In the genomic region with DNA sequence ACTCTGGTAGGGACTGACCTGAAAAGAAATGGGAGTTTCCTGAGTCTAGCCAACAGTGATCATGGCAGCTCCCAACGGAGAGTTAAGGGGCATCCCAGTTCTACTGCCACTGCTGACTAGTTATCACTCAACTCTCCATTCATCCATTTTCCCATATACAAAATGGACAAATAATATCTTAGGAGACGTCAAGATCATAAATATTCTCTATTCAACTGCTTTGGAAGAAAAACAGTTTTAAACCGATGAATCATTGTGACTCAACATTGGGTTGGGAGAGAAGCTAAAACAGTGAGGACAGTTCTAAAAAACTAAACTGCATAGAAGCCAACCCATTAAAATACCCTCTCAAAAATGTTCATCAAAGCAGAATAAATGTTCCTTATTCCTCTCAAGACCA, we compare ENCODE assay signal across 27 cellular contexts. TPM values are rescaled to one million over a fixed set of nuclear protein-coding genes. Genes with fewer than 3 reads are reported as not detected.
DNase-seq lines count a peak whose midpoint lies in the region; ATAC-seq, FAIRE-seq and TF ChIP-seq lines count a peak whose summit lies in the region.
"Had no signal": no experiment of that assay in that cellular context is flagged by ENCODE, and none has a peak within 500 bp of the region (broad histone marks: within the 10 kb centered on the region; RNA-seq: fewer than 3 reads in every experiment).

No MANE protein-coding gene starts in this region.

- H3K4me1 Mint-ChIP-seq in HFFc6 (ENCODE audit: low read depth): peaks cover 46% of the 10 kb centered on the region
- H3K4me1 Mint-ChIP-seq in CD4-positive, alpha-beta memory T cell: peaks cover 0 to 3% (median under 1%) of the 10 kb centered on the region in 4 donors

- H3K27ac Mint-ChIP-seq in HFFc6: peak overlapping the region; percentile 65
- H3K27ac Mint-ChIP-seq in CD4-positive, alpha-beta memory T cell: no peak overlapping the region
- H3K27ac Mint-ChIP-seq: activated B cell treated with CpG ODN at 0.5 μM for 24 hours; activated naive CD8-positive, alpha-beta T cell treated with anti-CD3 and anti-CD28 coated beads for 36 hours; CD4-positive, alpha-beta T cell had no signal

- H3K36me3 Mint-ChIP-seq in HFFc6 (ENCODE audit: low read depth): no peaks in the 10 kb centered on the region
- H3K36me3 Mint-ChIP-seq in CD4-positive, alpha-beta memory T cell: no peaks in the 10 kb centered on the region

- no peak for TF ChIP-seq POLR2A in A549 (IDR thresholded peaks at IDR 0.05; ENCODE audit: low read length)

- DNase-seq in A549 (ENCODE audit: low read depth in 1 of 2, low spot score in 1 of 2): no peak
- DNase-seq in HFFc6: peak; percentile 54
- DNase-seq in amniotic epithelial cell (ENCODE audit: low read depth): peak; percentile 30
- peak; percentile 45 for DNase-seq in fibroblast of pulmonary artery (ENCODE audit: low read depth)
- no peak for DNase-seq in A673 (ENCODE audit: low spot score)
- DNase-seq in NAMALWA (ENCODE audit: low spot score): no peak
- DNase-seq in anterior cingulate cortex (lab: John Stamatoyannopoulos, UW): no peak
- DNase-seq in CD4-positive, alpha-beta memory T cell: no peak
- DNase-seq: ACHN; activated B cell treated with CpG ODN at 0.5 μM for 24 hours; activated naive CD8-positive, alpha-beta T cell treated with anti-CD3 and anti-CD28 coated beads for 36 hours; activated T-cell treated with anti-CD3 and anti-CD28 coated beads, Interleukin-2, amount 50 U/mL, for 48 hours; CD4-positive, alpha-beta T cell; central memory CD4-positive, alpha-beta T cell; DMS79; hippocampal formation; Kasumi-1; kidney; NCI-H1436 treated with DMSO at 0.1 percent for 48 hours; NCI-H524 treated with DMSO at 0.1 percent for 48 hours; occipital lobe; SIG-M5; T-helper 2 cell had no signal

- H3K4me2 ChIP-seq in A549: peak overlapping the region; percentile 21; the same call in 2 of the 3 replicates

- 55% methylated on average over 3 of the region's 3 CpGs for WGBS in A549 (ENCODE audit: missing lambda C conversion rate)

- H3K9me3 ChIP-seq in A549 (no peaks in the 10 kb centered on the region), A673 (ENCODE audit: low read depth, low read length, poor library complexity, severe bottlenecking) (no peaks in the 10 kb centered on the region)
- H3K9me3 ChIP-seq in CD4-positive, alpha-beta memory T cell (ENCODE audit: control insufficient read depth in 1 of 2, low read length in 2 of 2): no peaks in the 10 kb centered on the region
- H3K9me3 ChIP-seq: esophagus muscularis mucosa, right atrium auricular region, vagina had no signal

- H3K36me3 ChIP-seq in A673 (ENCODE audit: insufficient read depth, low read length, poor library complexity, severe bottlenecking): no peaks in the 10 kb centered on the region
- no peaks in the 10 kb centered on the region for H3K36me3 ChIP-seq in CD4-positive, alpha-beta memory T cell (ENCODE audit: insufficient read depth, low read length)
- H3K36me3 ChIP-seq: esophagus muscularis mucosa, right atrium auricular region, vagina had no signal

- no peaks in the 10 kb centered on the region for H3K27me3 Mint-ChIP-seq in HFFc6 (ENCODE audit: insufficient read depth)
- H3K27me3 Mint-ChIP-seq in CD4-positive, alpha-beta memory T cell: no peaks in the 10 kb centered on the region
- H3K27me3 Mint-ChIP-seq: activated B cell treated with CpG ODN at 0.5 μM for 24 hours; activated naive CD8-positive, alpha-beta T cell treated with anti-CD3 and anti-CD28 coated beads for 36 hours; CD4-positive, alpha-beta T cell had no signal

- H3K4me3 ChIP-seq in A549: no peak overlapping the region
- no peak overlapping the region for H3K4me3 ChIP-seq in fibroblast of pulmonary artery (replicated peaks; ENCODE audit: low read depth, low read length)
- H3K4me3 ChIP-seq in A673 (ENCODE audit: low read depth, low read length, poor library complexity, severe bottlenecking): no peak overlapping the region
- no peak overlapping the region for H3K4me3 ChIP-seq in CD4-positive, alpha-beta memory T cell (ENCODE audit: low read length in 2 of 2)
- H3K4me3 ChIP-seq: esophagus muscularis mucosa, right atrium auricular region, vagina had no signal

- TF ChIP-seq CTCF in A549 (IDR thresholded peaks at IDR 0.05) (no peak), HFFc6 (IDR thresholded peaks at IDR 0.05) (no peak), fibroblast of pulmonary artery (IDR thresholded peaks at IDR 0.05; ENCODE audit: low read length, missing control alignments) (no peak), A673 (conservative IDR thresholded peaks at IDR 0.05; ENCODE audit: low read depth, low read length) (no peak)

- no peak for FAIRE-seq in A549 (lab: Jason Lieb, UNC)
- FAIRE-seq: HTR-8/SVneo, kidney had no signal

- POLR2A ChIA-PET in A549 (lab: Yijun Ruan, JAX) (no interaction called here), A673 (lab: Charles Lee; ENCODE audit: low non-redundant PET) (interaction anchor here (0.5 to 0.7 kb wide), 2 partner anchors 31 to 42 kb away, joined by 9 to 15 read pairs; no protein-coding TSS in a partner anchor)
- POLR2A ChIA-PET in CD4-positive, alpha-beta memory T cell (lab: Charles Lee; ENCODE audit: partially characterized antibody): no interaction called here

- TF ChIP-seq RAD21 in A549 (conservative IDR thresholded peaks at IDR 0.05 in 1 of 2, IDR thresholded peaks at IDR 0.05 in 1 of 2): no peak

- TF ChIP-seq EP300 in A549 (IDR thresholded peaks at IDR 0.05): no peak

- CTCF ChIA-PET in A549 (lab: Yijun Ruan, JAX) (interaction anchor here (0.9 to 2.5 kb wide), 4 partner anchors 8 to 175 kb away, joined by 3 to 9 read pairs (median 5); no protein-coding TSS in a partner anchor), A673 (lab: Charles Lee) (no interaction called here)
- CTCF ChIA-PET in CD4-positive, alpha-beta memory T cell (lab: Charles Lee; ENCODE audit: partially characterized antibody): no interaction called here

- H3K4me3 Mint-ChIP-seq in HFFc6: peak overlapping the region; percentile 5; the same call in 1 of the 2 replicates
- no peak overlapping the region for H3K4me3 Mint-ChIP-seq in CD4-positive, alpha-beta memory T cell
- H3K4me3 Mint-ChIP-seq: activated B cell treated with CpG ODN at 0.5 μM for 24 hours; activated naive CD8-positive, alpha-beta T cell treated with anti-CD3 and anti-CD28 coated beads for 36 hours; CD4-positive, alpha-beta T cell had no signal

- no peaks in the 10 kb centered on the region for H3K27me3 ChIP-seq in A673 (replicated peaks; ENCODE audit: insufficient read depth, low read depth, low read length, poor library complexity)
- H3K27me3 ChIP-seq in CD4-positive, alpha-beta memory T cell (ENCODE audit: insufficient read depth, low read length): no peaks in the 10 kb centered on the region
- H3K27me3 ChIP-seq: esophagus muscularis mucosa, right atrium auricular region, vagina had no signal

- no TSS peak for BruUV-seq in A673 (replicated peaks; lab: Mats Ljungman, UMichigan)

- intact Hi-C loops in A673 (cut with micrococcal nuclease; ENCODE audit: unreplicated experiment): no loop called here
- intact Hi-C loops in CD4-positive, alpha-beta memory T cell (cut with micrococcal nuclease): no loop called here

- H3K4me1 ChIP-seq in A549 (peaks cover 14% of the 10 kb centered on the region; the same call in 2 of the 3 replicates), A673 (ENCODE audit: insufficient read depth, low read length, poor library complexity, severe bottlenecking) (no peaks in the 10 kb centered on the region)
- no peaks in the 10 kb centered on the region for H3K4me1 ChIP-seq in CD4-positive, alpha-beta memory T cell (ENCODE audit: insufficient read depth, low read length)
- H3K4me1 ChIP-seq: right atrium auricular region, vagina had no signal

- no peaks in the 10 kb centered on the region for H3K9me3 Mint-ChIP-seq in HFFc6
- no peaks in the 10 kb centered on the region for H3K9me3 Mint-ChIP-seq in CD4-positive, alpha-beta memory T cell
- H3K9me3 Mint-ChIP-seq: activated B cell treated with CpG ODN at 0.5 μM for 24 hours; activated naive CD8-positive, alpha-beta T cell treated with anti-CD3 and anti-CD28 coated beads for 36 hours; CD4-positive, alpha-beta T cell had no signal

- no peak overlapping the region for H3K27ac ChIP-seq in A549
- no peak overlapping the region for H3K27ac ChIP-seq in A673 (ENCODE audit: low read depth, low read length, poor library complexity, severe bottlenecking)
- H3K27ac ChIP-seq in CD4-positive, alpha-beta memory T cell (ENCODE audit: low read depth, low read length): no peak overlapping the region
- H3K27ac ChIP-seq: esophagus muscularis mucosa, right atrium auricular region, vagina had no signal

- no peak; a peak in 1 of 6 replicates for ATAC-seq in A549

TF ChIP-seq in A549, 52 proteins besides CTCF, POLR2A, EP300 and RAD21:
- TF ChIP-seq ZNF302 (CRISPR knock-in tag; IDR thresholded peaks at IDR 0.05) (no peak), GATA3 (IDR thresholded peaks at IDR 0.05; ENCODE audit: borderline replicate concordance) (no peak), NFE2L2 (conservative IDR thresholded peaks at IDR 0.05; ENCODE audit: low read length) (no peak), NPAS2 (CRISPR knock-in tag; IDR thresholded peaks at IDR 0.05; ENCODE audit: borderline replicate concordance) (no peak), FOSL2 (IDR thresholded peaks at IDR 0.05) (peak; percentile 10; the same call in 1 of the 2 replicates), FOSL2 (CRISPR knock-in tag; IDR thresholded peaks at IDR 0.05) (no peak), RFX5 (IDR thresholded peaks at IDR 0.05) (no peak), KDM5A (IDR thresholded peaks at IDR 0.05) (no peak), EHMT2 (IDR thresholded peaks at IDR 0.05; ENCODE audit: low read depth) (no peak)

RNA-seq across cellular contexts. Expression of a gene that starts 57.6 kb away (rescaled TPM):
- 0.01 TPM in 1 of 2 replicates, not detected in the other for polyA plus RNA-seq in A549 (2011; rRNA removed)
- polyA plus RNA-seq in A549 (2012; cell fraction: cytosol; rRNA removed): 0.01 TPM in 1 of 2 replicates, not detected in the other
- 0.02 TPM in 1 of 2 replicates, not detected in the other for polyA plus RNA-seq in A549 (2012; cell fraction: nucleus; rRNA removed)
- not detected in 3 replicates for polyA plus RNA-seq in A549 (2017; fragmentation: RNase III; extraction: RNeasy Plus Mini Kit Qiagen cat#74134 plus additional on column Dnase treatment)
- polyA minus RNA-seq in A549 (2011; rRNA and poly(A)+ RNA removed): not detected in 2 replicates
- under 1 TPM in 1 of 6 experiments, not detected in 5; 0.10 TPM for total RNA-seq in HFFc6 (2021; fragmentation: NEBNext Ultra II Directional; extraction: Animal tissue kit (Norgen Biotek cat#: 25700))
- total RNA-seq in A673 (2021): not detected in 2 replicates
- not detected for total RNA-seq in CD4-positive, alpha-beta memory T cell
- polyA plus RNA-seq in CD4-positive, alpha-beta memory T cell: under 1 TPM in 1 of 2 donors, not detected in 1; 0.06 TPM
- total RNA-seq: activated B cell treated with CpG ODN at 0.5 μM for 24 hours; activated naive CD8-positive, alpha-beta T cell treated with anti-CD3 and anti-CD28 coated beads for 36 hours; CD4-positive, alpha-beta T cell; esophagus muscularis mucosa; right atrium auricular region; vagina had no signal

Comparison
In these comparisons a context has a peak if more than half of its experiments do, and no peak if none do; other contexts are left out.
1. DNase-seq: peak in HFFc6 (single experiment), amniotic epithelial cell (single experiment) and fibroblast of pulmonary artery (single experiment); none in A549 (0 of 2), A673 (single experiment), NAMALWA (single experiment), anterior cingulate cortex (0 of 58) and CD4-positive, alpha-beta memory T cell (0 of 5).